8 cellular contexts compared by ENCODE assay signal in the genomic region with DNA sequence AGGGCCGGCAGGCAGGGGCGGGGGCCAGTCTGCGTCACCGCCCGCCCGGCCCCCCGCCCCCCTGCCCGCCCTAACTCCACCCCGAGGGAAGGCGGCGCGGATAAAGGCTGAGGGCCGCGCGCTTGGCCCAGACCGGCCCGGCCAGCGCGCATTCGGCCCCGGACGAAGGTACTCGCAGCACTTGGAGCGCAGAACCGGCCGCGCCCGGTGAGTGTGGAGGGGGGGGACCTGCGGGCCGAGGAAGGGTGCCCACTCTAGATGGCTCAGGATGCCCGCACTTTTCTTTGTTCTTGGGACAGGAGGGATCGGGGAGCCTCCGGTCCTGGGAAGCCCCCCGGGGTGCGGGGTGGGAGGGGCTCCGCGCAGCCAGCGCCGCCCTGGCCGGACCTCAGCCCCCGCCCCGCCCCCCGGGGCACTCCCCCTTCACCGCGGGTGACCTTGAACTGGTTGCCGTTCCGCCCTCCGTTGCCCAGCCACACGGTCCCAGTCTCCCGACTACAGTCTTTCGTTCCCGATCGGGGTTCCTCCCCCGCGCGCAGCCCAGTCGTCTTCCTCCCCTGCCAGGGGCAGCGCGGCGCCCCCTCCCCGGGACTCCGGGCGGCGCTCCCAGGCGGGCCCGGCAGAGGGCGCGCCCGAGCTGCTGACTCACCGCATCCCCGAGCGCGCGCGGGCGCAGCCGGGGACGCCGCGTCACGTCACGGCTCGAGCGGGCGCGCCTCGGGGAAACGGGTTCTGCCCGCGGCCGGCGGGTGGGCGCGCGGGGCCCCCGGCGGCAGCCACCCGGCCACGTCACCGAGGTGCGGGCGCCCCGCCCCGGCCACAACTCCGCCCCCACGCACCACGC. TPM values are rescaled to one million over a fixed set of nuclear protein-coding genes. Genes with fewer than 3 reads are reported as not detected.
DNase-seq lines count a peak whose midpoint lies in the region; ATAC-seq and TF ChIP-seq lines count a peak whose summit lies in the region.

A gene (plus strand): TSS at position 130 of the 844 bp plus-strand sequence. CDS start 1,714 bp downstream, outside the sequence.

- H3K9me3 Mint-ChIP-seq in osteocyte (ENCODE audit: unreplicated experiment), result no peaks in the 10 kb centered on the region

- POLR2A ChIA-PET in RWPE1 (lab: Yijun Ruan, JAX; ENCODE audit: low non-redundant PET), result no interaction called here

- no peaks in the 10 kb centered on the region for H3K27me3 ChIP-seq in HL-60 (ENCODE audit: insufficient read depth, poor library complexity, severe bottlenecking)
- no peaks in the 10 kb centered on the region for H3K27me3 ChIP-seq in upper lobe of left lung

- H3K9me3 ChIP-seq in upper lobe of left lung, result peaks cover 0 to 4% (median 0%) of the 10 kb centered on the region in 4 donors

- TF ChIP-seq POLR2A in upper lobe of left lung (IDR thresholded peaks at IDR 0.05), result peak; percentile 90 to 97 (median 92)

- TF ChIP-seq EP300 in upper lobe of left lung (IDR thresholded peaks at IDR 0.05), result peak in 1 of 4 donors; percentile 6

- ATAC-seq in GM19452 (IDR thresholded peaks at IDR 0.05; ENCODE audit: unreplicated experiment) (peak; percentile 24), upper lobe of left lung (ENCODE audit: low FRiP score in 2 of 2) (peak; percentile 41 to 64)

- WGBS in upper lobe of left lung, 2 donors, result 0 to 1% methylated on average over 3 to 50 of the region's 107 CpGs

- H3K4me3 ChIP-seq in HL-60 (replicated peaks; ENCODE audit: insufficient read depth, low read length) (peak within 1 kb of the TSS; percentile 61), upper lobe of left lung (peak within 1 kb of the TSS; percentile 54 to 97 (median 82))

- peaks cover 23% of the 10 kb centered on the region for H3K4me1 Mint-ChIP-seq in osteocyte (ENCODE audit: unreplicated experiment)

- H3K27ac Mint-ChIP-seq in osteocyte (ENCODE audit: unreplicated experiment), result peak within 1 kb of the TSS; percentile 86

- DNase-seq in Caki2 (ENCODE audit: low read depth), result peak; percentile 83
- peak; percentile 51 to 78 for DNase-seq in HL-60 (ENCODE audit: low read depth in 1 of 2, low spot score in 1 of 2)
- peak; percentile 65 for DNase-seq in RWPE1 (ENCODE audit: low spot score)
- DNase-seq in activated naive CD4-positive, alpha-beta T cell treated with anti-CD3 and anti-CD28 coated beads, Interleukin-2, amount 50 U/mL, for 16 hours, result peak; percentile 85
- DNase-seq in glomerular visceral epithelial cell (ENCODE audit: extremely low spot score), result peak; percentile 92
- DNase-seq in osteocyte (ENCODE audit: extremely low spot score, unreplicated experiment), result peak; percentile 96
- DNase-seq in upper lobe of left lung, result peak; percentile 86 to 97

- peak; percentile 42 for TF ChIP-seq CTCF in HL-60 (IDR thresholded peaks at IDR 0.05; ENCODE audit: insufficient read depth, low read length)
- TF ChIP-seq CTCF in RWPE1 (conservative IDR thresholded peaks at IDR 0.05; ENCODE audit: low read depth), result peak; percentile 92
- peak; percentile 85 for TF ChIP-seq CTCF in osteocyte (IDR thresholded peaks at IDR 0.05)
- peak; percentile 97 to 99 (median 99) for TF ChIP-seq CTCF in upper lobe of left lung (IDR thresholded peaks at IDR 0.05)

- CTCF ChIA-PET in RWPE1 (lab: Yijun Ruan, JAX), result interaction anchor here (0.5 to 1.0 kb wide), 4 partner anchors 17 to 119 kb away, joined by 3 to 4 read pairs (median 4); no protein-coding TSS in a partner anchor

- H3K4me1 ChIP-seq in upper lobe of left lung, result peaks cover 45 to 64% (median 57%) of the 10 kb centered on the region in 4 donors

- peaks cover 8% of the 10 kb centered on the region for H3K36me3 Mint-ChIP-seq in osteocyte (ENCODE audit: unreplicated experiment)

- H3K36me3 ChIP-seq in upper lobe of left lung, result peaks cover 0 to 26% (median 15%) of the 10 kb centered on the region in 4 donors

- H3K4me3 Mint-ChIP-seq in osteocyte (ENCODE audit: unreplicated experiment), result peak within 1 kb of the TSS; percentile 79

- no peaks in the 10 kb centered on the region for H3K27me3 Mint-ChIP-seq in osteocyte (ENCODE audit: unreplicated experiment)

- H3K27ac ChIP-seq in HL-60 (replicated peaks) (peak within 1 kb of the TSS; percentile 96), RWPE1 (peak within 1 kb of the TSS; percentile 100), upper lobe of left lung (peak within 1 kb of the TSS; percentile 99 to 100 (median 100))

- in situ Hi-C loops in Caki2 (cut with HindIII; ENCODE audit: low pct_unique_long_range_greater_than_20kb, low sequenced_read_pairs), result no loop called here

RNA-seq across cellular contexts. Expression of the gene that starts here (rescaled TPM):
- total RNA-seq in Caki2 (2014; rRNA removed; shearing (Covaris generic); ENCODE audit: low replicate concordance), result 5.8 and 7.6 TPM in 2 replicates
- total RNA-seq in osteocyte (98.1 and 103 TPM in 2 replicates), upper lobe of left lung (100 to 1,000 TPM in 2 of 6 donors, 10 to 100 TPM in 4; 33.5 to 176 (median 75.9) TPM)

Comparison
In these comparisons a context has a peak if more than half of its experiments do, and no peak if none do; other contexts are left out.
1. Peak in every context shown above with its lines: DNase-seq, ATAC-seq, H3K4me3 ChIP-seq and H3K27ac ChIP-seq.
2. CTCF ChIP-seq: peak in every context shown above with its lines; median percentile 99 in upper lobe of left lung; 92 in RWPE1; 85 in osteocyte; 42 in HL-60.